ENCODE assay signal across 1 cellular context in the genomic region with DNA sequence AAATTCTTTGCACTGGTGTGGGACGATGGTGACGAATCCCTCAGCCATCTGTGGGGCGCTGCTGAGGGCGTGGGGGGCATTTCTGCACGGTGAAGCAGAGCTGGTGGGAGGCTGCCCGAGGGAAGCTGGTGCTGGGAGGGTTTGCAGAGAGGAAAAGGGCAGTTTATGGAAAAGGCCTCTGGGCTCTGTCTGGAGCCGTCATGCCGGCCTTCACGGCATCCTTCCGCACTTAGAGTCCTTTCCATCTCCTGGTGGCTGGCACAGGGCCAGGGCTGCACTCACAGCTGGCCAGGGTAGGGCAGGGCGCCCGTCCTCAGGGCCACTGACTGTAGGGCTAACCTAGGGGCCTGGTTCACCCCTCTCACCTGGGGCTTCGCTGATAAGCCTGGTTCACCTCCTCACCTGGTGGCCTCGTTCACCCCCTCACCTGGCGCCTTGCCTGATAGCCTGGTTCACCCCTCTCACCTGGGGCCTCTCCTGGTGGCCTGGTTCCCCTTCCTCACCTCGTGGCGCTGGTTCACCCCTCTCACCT.
TF ChIP-seq lines count a peak whose summit lies in the region.

No MANE protein-coding gene starts in this region.

TF ChIP-seq in SK-N-SH, 30 proteins besides CTCF, POLR2A, EP300 and RAD21 (continued from another document):
- TF ChIP-seq MXI1 (IDR thresholded peaks at IDR 0.05; ENCODE audit: low read depth, low read length) (peak; percentile 56; the same call in 1 of the 2 replicates), SMC3 (IDR thresholded peaks at IDR 0.05; ENCODE audit: low read depth, low read length) (no peak), MAX (IDR thresholded peaks at IDR 0.05; ENCODE audit: low read depth) (0 out of 2 replicates have a peak, but pooled peaks have one; percentile 17), TEAD4 (IDR thresholded peaks at IDR 0.05; ENCODE audit: borderline replicate concordance, insufficient read depth) (0 out of 2 replicates have a peak, but pooled peaks have one; percentile 44)
